24 cellular contexts compared by ENCODE assay signal in genomic region chr1:22245100-22245650, GRCh38.
"Had no signal": no experiment of that assay in that cellular context is flagged by ENCODE, and none has a peak within 500 bp of the region (broad histone marks: within the 10 kb centered on the region; RNA-seq: fewer than 3 reads in every experiment).

No MANE protein-coding gene starts in this region.

- H3K9ac ChIP-seq: KMS-11 had no signal

- H3K4me2 ChIP-seq: KMS-11 had no signal

- DNase-seq: activated CD4-positive, alpha-beta memory T cell treated with anti-CD3 and anti-CD28 coated beads, Interleukin-2, amount 10 ng/mL, durations not matched to agents 7 days and 5 days; activated CD4-positive, alpha-beta T cell treated with anti-CD3 and anti-CD28 coated beads, Interleukin-2, amount 50 U/mL, for 1 hour; activated CD4-positive, CD25-positive, alpha-beta regulatory T cell; activated gamma-delta T cell; activated naive CD4-positive, alpha-beta T cell treated with anti-CD3 and anti-CD28 coated beads for 36 hours; activated T-cell treated with anti-CD3 and anti-CD28 coated beads for 4 hours; activated T-cell treated with anti-CD3 and anti-CD28 coated beads, Interleukin-2, amount 50 U/mL, for 48 hours; amygdala; NCI-H1092 treated with DMSO at 0.1 percent for 48 hours; NCI-H1417 treated with DMSO at 0.1 percent for 48 hours; NCI-H1694; NCI-H2029; NCI-H2107; NCI-H345; NCI-H510A; NCI-H526 treated with DMSO at 0.1 percent for 48 hours; NK-92 treated with Interleukin-12 subunit alpha and Interleukin-12 subunit beta, amount 100 ng/mL, for 24 hours; PC-3; SHP77 treated with DMSO at 0.1 percent for 48 hours; T-helper 17 cell; T-helper 9 cell had no signal

- H3K27ac ChIP-seq: KMS-11, VCaP had no signal

- ATAC-seq: activated T-helper 17 cell treated with anti-CD3 and anti-CD28 coated beads, Interleukin-2, amount 50 U/mL, for 72 hours; PC-3; T-helper 17 cell had no signal
